ENCODE assay signal across 8 cellular contexts in genomic region chr16:17578921-17579876, GRCh38.
DNase-seq lines count a peak whose midpoint lies in the region; ATAC-seq, FAIRE-seq and TF ChIP-seq lines count a peak whose summit lies in the region.

No MANE protein-coding gene starts in this region.

- FAIRE-seq in astrocyte (lab: Jason Lieb, UNC) (peak; percentile 75), small intestine (lab: Jason Lieb, UNC) (no peak)

- peak; percentile 71 for TF ChIP-seq CTCF in LNCaP clone FGC (IDR thresholded peaks at IDR 0.05; ENCODE audit: control insufficient read depth, extremely low read depth, insufficient read depth)
- peak; percentile 82 for TF ChIP-seq CTCF in astrocyte (IDR thresholded peaks at IDR 0.05; ENCODE audit: insufficient read depth, low read depth, low read length)

- H3K4me3 Mint-ChIP-seq in astrocyte (ENCODE audit: unreplicated experiment), result no peak overlapping the region

- H3K4me1 Mint-ChIP-seq in astrocyte (ENCODE audit: low read depth, unreplicated experiment), result peaks cover 6% of the 10 kb centered on the region

- H3K9ac ChIP-seq in astrocyte (ENCODE audit: low read length), result no peak overlapping the region

- WGBS in small intestine, 3 donors, result 21 to 24% (median 21%) methylated on average over 10 of the region's 10 CpGs

- no peaks in the 10 kb centered on the region for H3K36me3 ChIP-seq in astrocyte (ENCODE audit: insufficient read depth, low read length)
- H3K36me3 ChIP-seq in small intestine (ENCODE audit: control insufficient read depth in 2 of 2, insufficient read depth in 2 of 2, low read length in 2 of 2), result no peaks in the 10 kb centered on the region

- H3K27me3 ChIP-seq in astrocyte (ENCODE audit: insufficient read depth, low read length) (no peaks in the 10 kb centered on the region), small intestine (ENCODE audit: control insufficient read depth in 2 of 2, insufficient read depth in 2 of 2, low read length in 2 of 2) (no peaks in the 10 kb centered on the region)

- peaks cover 8% of the 10 kb centered on the region for H3K27me3 Mint-ChIP-seq in astrocyte (ENCODE audit: low read depth, unreplicated experiment)

- H3K9me3 ChIP-seq in astrocyte (ENCODE audit: insufficient read depth, low read depth, low read length) (no peaks in the 10 kb centered on the region), small intestine (ENCODE audit: control insufficient read depth, low read depth) (no peaks in the 10 kb centered on the region)

- H3K79me2 ChIP-seq in astrocyte (ENCODE audit: insufficient read depth, low read length), result no peaks in the 10 kb centered on the region

- no peak overlapping the region for H3K27ac Mint-ChIP-seq in astrocyte (ENCODE audit: unreplicated experiment)

- ATAC-seq in GM18517 (IDR thresholded peaks at IDR 0.05; ENCODE audit: unreplicated experiment) (no peak), GM21717 (IDR thresholded peaks at IDR 0.05; ENCODE audit: unreplicated experiment) (no peak)

- no peaks in the 10 kb centered on the region for H3K36me3 Mint-ChIP-seq in astrocyte (ENCODE audit: low read depth, unreplicated experiment)

- peaks cover 4% of the 10 kb centered on the region for H3K9me3 Mint-ChIP-seq in astrocyte (ENCODE audit: unreplicated experiment)

- peaks cover 6% of the 10 kb centered on the region for H3K4me1 ChIP-seq in astrocyte (ENCODE audit: insufficient read depth, low read length)
- H3K4me1 ChIP-seq in small intestine (ENCODE audit: control insufficient read depth in 2 of 2, insufficient read depth in 1 of 2, low read depth in 1 of 2, low read length in 1 of 2), result no peaks in the 10 kb centered on the region

- H3K4me3 ChIP-seq in LNCaP clone FGC (ENCODE audit: low read depth, low read length) (no peak overlapping the region), astrocyte (ENCODE audit: insufficient read depth, low read depth, low read length) (no peak overlapping the region), small intestine (ENCODE audit: low read depth in 1 of 2, low read length in 2 of 2) (no peak overlapping the region)

- H4K20me1 ChIP-seq in astrocyte (ENCODE audit: insufficient read depth, low read length), result no peaks in the 10 kb centered on the region

- no peak overlapping the region for H3K27ac ChIP-seq in astrocyte (ENCODE audit: low read depth, low read length)
- no peak overlapping the region for H3K27ac ChIP-seq in small intestine (ENCODE audit: low read depth in 1 of 2, low read length in 1 of 2)

- no peak overlapping the region for H2AFZ ChIP-seq in astrocyte (ENCODE audit: low read depth, low read length)

- DNase-seq in GM03348 (ENCODE audit: low spot score) (peak; percentile 89), LNCaP clone FGC (ENCODE audit: low read depth) (no peak), T-helper 1 cell (peak in 4 of 5 donors; percentile 21 to 50 (median 42)), astrocyte (ENCODE audit: low read depth) (peak; percentile 85), hypothalamus (lab: John Stamatoyannopoulos, UW) (peak in 28 of 51 donors; percentile 0 to 64 (median 8)), small intestine (peak; percentile 73)

- peak overlapping the region; percentile 55 for H3K4me2 ChIP-seq in astrocyte (ENCODE audit: low read length)
